In genomic region chr7:150346922-150347321, GRCh38 we compare ENCODE assay signal across 1 cellular context.
TF ChIP-seq lines count a peak whose summit lies in the region.

No MANE protein-coding gene starts in this region.

TF ChIP-seq in K562, 482 proteins besides CTCF, POLR2A, EP300 and RAD21:
- peak; percentile 68 for TF ChIP-seq PCBP2 (IDR thresholded peaks at IDR 0.05; ENCODE audit: low read depth, low read length, poor library complexity, severe bottlenecking)
- TF ChIP-seq ZNF512 (tag; IDR thresholded peaks at IDR 0.05): peak; percentile 61
- TF ChIP-seq FOSL1 (tag; conservative IDR thresholded peaks at IDR 0.05): no peak
TF ChIP-seq in K562: peak in this region for 2.
